Comparison of ENCODE assay signal across 15 cellular contexts in genomic region chrX:119589810-119590209, GRCh38. TPM values are rescaled to one million over a fixed set of nuclear protein-coding genes. Genes with fewer than 3 reads are reported as not detected.
A peak's percentile ranks its signal among the peaks of the same experiment; 100 is the strongest.
DNase-seq lines count a peak whose midpoint lies in the region; ATAC-seq, FAIRE-seq and TF ChIP-seq lines count a peak whose summit lies in the region.
"Had no signal": no experiment of that assay in that cellular context is flagged by ENCODE, and none has a peak within 500 bp of the region (broad histone marks: within the 10 kb centered on the region; RNA-seq: fewer than 3 reads in every experiment).

No MANE protein-coding gene starts in this region.

- BruUV-seq in Caco-2 (replicated peaks; lab: Mats Ljungman, UMichigan) (TSS peak; percentile 35), K562 (replicated peaks; lab: Mats Ljungman, UMichigan) (TSS peak; percentile 27)

- no peak for DNase-seq in activated T-cell treated with anti-CD3 and anti-CD28 coated beads, Interleukin-2, amount 50 U/mL, for 72 hours
- no peak for DNase-seq in activated T-cell treated with anti-CD3 and anti-CD28 coated beads, Interleukin-2, amount 50 U/mL, for 24 hours
- DNase-seq in Caco-2 = no peak
- DNase-seq in K562 (ENCODE audit: extremely low read depth in 1 of 4, low spot score in 3 of 4) = no peak
- no peak for DNase-seq in stimulated activated effector memory CD8-positive, alpha-beta T cell treated with anti-CD3 and anti-CD28 coated beads, Interleukin-12 subunit alpha, Interleukin-12 subunit beta, amount 100 ng/mL, for 72 hours (ENCODE audit: low spot score in 2 of 2)
- DNase-seq in cerebellar nuclear complex (lab: John Stamatoyannopoulos, UW) = no peak
- no peak for DNase-seq in germinal center (ENCODE audit: low spot score)
- DNase-seq: AML-193; CD4-positive, CD25-positive, alpha-beta regulatory T cell; DMS79; GM23248 had no signal

- H3K9me1 ChIP-seq in K562 (ENCODE audit: control insufficient read depth, insufficient read depth, low read length) = no peaks in the 10 kb centered on the region

- no peak for FAIRE-seq in K562 (lab: Jason Lieb, UNC)
- FAIRE-seq: H54, HTR-8/SVneo had no signal

- no peak overlapping the region for H3K27ac ChIP-seq in K562 (ENCODE audit: extremely low read depth, low read depth, low read length)
- H3K27ac ChIP-seq: 22Rv1; BLaER1 treated with 17β-estradiol and CSF1 and Interleukin-3, amounts not matched to agents 10 nM and 100 nM; GM23248 had no signal

- no peak for TF ChIP-seq RAD21 in K562 (CRISPR knock-in tag; conservative IDR thresholded peaks at IDR 0.05 in 1 of 2, IDR thresholded peaks at IDR 0.05 in 1 of 2)

- H3K9ac ChIP-seq in K562 (ENCODE audit: insufficient read depth in 1 of 2, low read depth in 2 of 2, low read length in 2 of 2) = no peak overlapping the region
- H3K9ac ChIP-seq: BLaER1 treated with 17β-estradiol and CSF1 and Interleukin-3, amounts not matched to agents 10 nM and 100 nM; GM23248 had no signal

- CTCF ChIA-PET in Caco-2 (lab: Charles Lee) = no interaction called here
- CTCF ChIA-PET in K562 (lab: Yijun Ruan, JAX; ENCODE audit: low intra/inter-chr PET ratio) = no interaction called here

- 98% methylated on average over 5 of the region's 5 CpGs for WGBS in K562 (ENCODE audit: insufficient coverage, low coverage, missing lambda C conversion rate)

- H3K27me3 ChIP-seq in Caco-2 (replicated peaks; ENCODE audit: control insufficient read depth, insufficient read depth, low read length) (no peaks in the 10 kb centered on the region), K562 (ENCODE audit: control insufficient read depth in 2 of 2, insufficient read depth in 2 of 2, low read length in 2 of 2) (no peaks in the 10 kb centered on the region)
- H3K27me3 ChIP-seq: BLaER1 treated with 17β-estradiol and CSF1 and Interleukin-3, amounts not matched to agents 10 nM and 100 nM had no signal

- H3K4me3 ChIP-seq in Caco-2 (ENCODE audit: low read depth, low read length) = no peak overlapping the region
- H3K4me3 ChIP-seq in K562 = no peak overlapping the region
- H3K4me3 ChIP-seq: BLaER1 treated with 17β-estradiol and CSF1 and Interleukin-3, amounts not matched to agents 10 nM and 100 nM; GM23248 had no signal

- no peak overlapping the region for H3K4me2 ChIP-seq in K562 (ENCODE audit: insufficient read depth, low read length)
- H3K4me2 ChIP-seq: BLaER1 treated with 17β-estradiol and CSF1 and Interleukin-3, amounts not matched to agents 10 nM and 100 nM had no signal

- peaks cover 0 to 18% of the 10 kb centered on the region in 2 donors for H3K36me3 Mint-ChIP-seq in activated T-cell treated with anti-CD3 and anti-CD28 coated beads, Interleukin-2, amount 50 U/mL, for 72 hours (ENCODE audit: insufficient read depth in 2 of 2)
- peaks cover 89% of the 10 kb centered on the region for H3K36me3 Mint-ChIP-seq in activated T-cell treated with anti-CD3 and anti-CD28 coated beads, Interleukin-2, amount 50 U/mL, for 24 hours (ENCODE audit: low read depth)
- H3K36me3 Mint-ChIP-seq in Caco-2 (ENCODE audit: insufficient read depth, unreplicated experiment) = peaks cover 19% of the 10 kb centered on the region
- peaks cover 84% of the 10 kb centered on the region for H3K36me3 Mint-ChIP-seq in stimulated activated effector memory CD8-positive, alpha-beta T cell treated with anti-CD3 and anti-CD28 coated beads, Interleukin-12 subunit alpha, Interleukin-12 subunit beta, amount 100 ng/mL, for 72 hours

- TF ChIP-seq EP300 in K562 (IDR thresholded peaks at IDR 0.05; ENCODE audit: low read length) = no peak

- H3K79me2 ChIP-seq in K562 (ENCODE audit: control insufficient read depth, insufficient read depth, low read length) = no peaks in the 10 kb centered on the region; the same call in 1 of the 3 replicates

- H3K9me3 ChIP-seq in Caco-2 (no peaks in the 10 kb centered on the region), K562 (replicated peaks; ENCODE audit: control insufficient read depth, insufficient read depth, low read depth, low read length) (no peaks in the 10 kb centered on the region)
- H3K9me3 ChIP-seq: BLaER1 treated with 17β-estradiol and CSF1 and Interleukin-3, amounts not matched to agents 10 nM and 100 nM had no signal

- in situ Hi-C loops in K562 (cut with MboI) = no loop called here

- intact Hi-C loops in Caco-2 (cut with micrococcal nuclease; ENCODE audit: unreplicated experiment) (no loop called here), K562 (cut with micrococcal nuclease) (no loop called here)

- H3K36me3 ChIP-seq in Caco-2 (ENCODE audit: control insufficient read depth, insufficient read depth, low read length) = no peaks in the 10 kb centered on the region
- H3K36me3 ChIP-seq in K562 (ENCODE audit: control insufficient read depth, insufficient read depth, low read length) = peaks cover 68% of the 10 kb centered on the region

- no peaks in the 10 kb centered on the region for H3K4me1 Mint-ChIP-seq in activated T-cell treated with anti-CD3 and anti-CD28 coated beads, Interleukin-2, amount 50 U/mL, for 72 hours (ENCODE audit: low read depth)
- peaks cover 5% of the 10 kb centered on the region for H3K4me1 Mint-ChIP-seq in activated T-cell treated with anti-CD3 and anti-CD28 coated beads, Interleukin-2, amount 50 U/mL, for 24 hours (ENCODE audit: low read depth)
- no peaks in the 10 kb centered on the region for H3K4me1 Mint-ChIP-seq in Caco-2 (ENCODE audit: low read depth, unreplicated experiment)
- no peaks in the 10 kb centered on the region for H3K4me1 Mint-ChIP-seq in stimulated activated effector memory CD8-positive, alpha-beta T cell treated with anti-CD3 and anti-CD28 coated beads, Interleukin-12 subunit alpha, Interleukin-12 subunit beta, amount 100 ng/mL, for 72 hours

- H3K4me1 ChIP-seq in Caco-2 = no peaks in the 10 kb centered on the region
- no peaks in the 10 kb centered on the region for H3K4me1 ChIP-seq in K562 (replicated peaks in 1 of 2; ENCODE audit: control insufficient read depth in 2 of 2, insufficient read depth in 2 of 2, low read length in 2 of 2)
- H3K4me1 ChIP-seq: BLaER1 treated with 17β-estradiol and CSF1 and Interleukin-3, amounts not matched to agents 10 nM and 100 nM had no signal

- H3K9me3 Mint-ChIP-seq in activated T-cell treated with anti-CD3 and anti-CD28 coated beads, Interleukin-2, amount 50 U/mL, for 72 hours = no peaks in the 10 kb centered on the region
- H3K9me3 Mint-ChIP-seq in activated T-cell treated with anti-CD3 and anti-CD28 coated beads, Interleukin-2, amount 50 U/mL, for 24 hours = no peaks in the 10 kb centered on the region
- H3K9me3 Mint-ChIP-seq in Caco-2 (ENCODE audit: unreplicated experiment) = no peaks in the 10 kb centered on the region
- no peaks in the 10 kb centered on the region for H3K9me3 Mint-ChIP-seq in stimulated activated effector memory CD8-positive, alpha-beta T cell treated with anti-CD3 and anti-CD28 coated beads, Interleukin-12 subunit alpha, Interleukin-12 subunit beta, amount 100 ng/mL, for 72 hours
- H3K9me3 Mint-ChIP-seq: CD4-positive, CD25-positive, alpha-beta regulatory T cell had no signal

- H4K20me1 ChIP-seq in K562 (replicated peaks; ENCODE audit: control insufficient read depth, insufficient read depth, low read length) = no peaks in the 10 kb centered on the region; the same call in 1 of the 2 replicates

- H3K4me3 Mint-ChIP-seq in activated T-cell treated with anti-CD3 and anti-CD28 coated beads, Interleukin-2, amount 50 U/mL, for 72 hours = no peak overlapping the region
- H3K4me3 Mint-ChIP-seq in activated T-cell treated with anti-CD3 and anti-CD28 coated beads, Interleukin-2, amount 50 U/mL, for 24 hours = no peak overlapping the region
- no peak overlapping the region for H3K4me3 Mint-ChIP-seq in Caco-2 (ENCODE audit: unreplicated experiment)
- H3K4me3 Mint-ChIP-seq in stimulated activated effector memory CD8-positive, alpha-beta T cell treated with anti-CD3 and anti-CD28 coated beads, Interleukin-12 subunit alpha, Interleukin-12 subunit beta, amount 100 ng/mL, for 72 hours = no peak overlapping the region
- H3K4me3 Mint-ChIP-seq: CD4-positive, CD25-positive, alpha-beta regulatory T cell had no signal

- no peak overlapping the region for H2AFZ ChIP-seq in K562 (ENCODE audit: low read depth, low read length)
- H2AFZ ChIP-seq: GM23248 had no signal

- no peak for TF ChIP-seq POLR2A in K562 (conservative IDR thresholded peaks at IDR 0.05)

- ATAC-seq in activated T-cell treated with anti-CD3 and anti-CD28 coated beads, Interleukin-2, amount 50 U/mL, for 72 hours (replicated peaks in 1 of 2) = no peak
- no peak for ATAC-seq in K562
- ATAC-seq in stimulated activated effector memory CD8-positive, alpha-beta T cell treated with anti-CD3 and anti-CD28 coated beads, Interleukin-12 subunit alpha, Interleukin-12 subunit beta, amount 100 ng/mL, for 72 hours = no peak

- H3K27ac Mint-ChIP-seq in activated T-cell treated with anti-CD3 and anti-CD28 coated beads, Interleukin-2, amount 50 U/mL, for 72 hours = peak overlapping the region; percentile 4
- H3K27ac Mint-ChIP-seq in activated T-cell treated with anti-CD3 and anti-CD28 coated beads, Interleukin-2, amount 50 U/mL, for 24 hours = no peak overlapping the region
- H3K27ac Mint-ChIP-seq in Caco-2 (ENCODE audit: unreplicated experiment) = no peak overlapping the region
- peak overlapping the region; percentile 16 for H3K27ac Mint-ChIP-seq in stimulated activated effector memory CD8-positive, alpha-beta T cell treated with anti-CD3 and anti-CD28 coated beads, Interleukin-12 subunit alpha, Interleukin-12 subunit beta, amount 100 ng/mL, for 72 hours
- H3K27ac Mint-ChIP-seq: CD4-positive, CD25-positive, alpha-beta regulatory T cell had no signal

- POLR2A ChIA-PET in Caco-2 (lab: Charles Lee) (interaction anchor here (0.7 kb wide), 1 partner anchor 120 kb away, joined by 3 read pairs; no protein-coding TSS in a partner anchor), K562 (lab: Yijun Ruan, JAX) (interaction anchor here (0.8 to 3.4 kb wide), 6 partner anchors 9 to 195 kb away, joined by 3 to 12 read pairs (median 3); no protein-coding TSS in a partner anchor)

- TF ChIP-seq CTCF in Caco-2 (IDR thresholded peaks at IDR 0.05; ENCODE audit: insufficient read depth in 1 of 2, low read depth in 1 of 2, low read length in 1 of 2, severe bottlenecking in 1 of 2, unreplicated experiment in 1 of 2) (no peak), K562 (IDR thresholded peaks at IDR 0.05 in 2 of 3, conservative IDR thresholded peaks at IDR 0.05 in 1 of 3; ENCODE audit: insufficient read depth in 2 of 3, low read depth in 1 of 3, low read length in 3 of 3) (no peak)

- no peaks in the 10 kb centered on the region for H3K27me3 Mint-ChIP-seq in activated T-cell treated with anti-CD3 and anti-CD28 coated beads, Interleukin-2, amount 50 U/mL, for 72 hours (ENCODE audit: low read depth)
- no peaks in the 10 kb centered on the region for H3K27me3 Mint-ChIP-seq in activated T-cell treated with anti-CD3 and anti-CD28 coated beads, Interleukin-2, amount 50 U/mL, for 24 hours
- no peaks in the 10 kb centered on the region for H3K27me3 Mint-ChIP-seq in Caco-2 (ENCODE audit: insufficient read depth, unreplicated experiment)
- H3K27me3 Mint-ChIP-seq: CD4-positive, CD25-positive, alpha-beta regulatory T cell had no signal

RNA-seq across cellular contexts. Expression of gene UBE2A, which starts 15.4 kb away (rescaled TPM):
- 10 to 100 TPM; 75.6 to 84.8 TPM for total RNA-seq in activated T-cell treated with anti-CD3 and anti-CD28 coated beads, Interleukin-2, amount 50 U/mL, for 72 hours
- total RNA-seq in Caco-2 (2022) (49.6 and 52.9 TPM in 2 replicates), K562 (2014; rRNA removed) (21.6 and 24.5 TPM in 2 replicates), K562 (2014; rRNA removed; fragmentation: Illumina TruSeq; extraction: Trizol) (41.3 and 44.5 TPM in 2 replicates), K562 (2015; rRNA removed; fragmentation: Illumina TruSeq; extraction: Trizol) (46.9 and 47.8 TPM in 2 replicates), K562 (2021) (48.7 and 52.6 TPM in 2 replicates)
- total RNA-seq in K562 (2011; cell fraction: chromatin; rRNA removed; ENCODE audit: low replicate concordance) = 39.3 and 70.1 TPM in 2 replicates
- total RNA-seq in K562 (2011; cell fraction: nucleolus; rRNA removed) = 23.3 and 40.1 TPM in 2 replicates
- total RNA-seq in K562 (2011; cell fraction: nucleoplasm; rRNA removed) = 53.6 and 74.2 TPM in 2 replicates
- polyA plus RNA-seq in K562 (2011; rRNA removed) (51.4 and 75.4 TPM in 2 replicates), K562 (2014; fragmentation: Illumina TruSeq; extraction: Trizol) (80.0 and 87.6 TPM in 2 replicates), K562 (2014; fragmentation: Nextera tagmentation; extraction: Ambion mirVana) (10 to 100 TPM; 23.8 to 34.0 TPM), K562 (2014; rRNA removed) (54.9 and 82.9 TPM in 2 replicates)
- 42.5 and 43.2 TPM in 2 replicates for polyA plus RNA-seq in K562 (2011; cell fraction: cytosol; rRNA removed)
- polyA plus RNA-seq in K562 (2011; cell fraction: nucleus; rRNA removed) = 46.8 and 61.7 TPM in 2 replicates
- polyA plus RNA-seq in K562 (2012) = 47.9 and 70.3 TPM in 2 replicates
- 25.4 and 28.5 TPM in 2 replicates for polyA minus RNA-seq in K562 (2011; rRNA and poly(A)+ RNA removed)
- 26.7 and 34.5 TPM in 2 replicates for polyA minus RNA-seq in K562 (2011; cell fraction: cytosol; rRNA and poly(A)+ RNA removed)
- polyA minus RNA-seq in K562 (2011; cell fraction: nucleus; rRNA and poly(A)+ RNA removed) = 18.2 and 28.0 TPM in 2 replicates

RNA-seq across cellular contexts. Expression of gene NKRF, which starts 16.4 kb away (rescaled TPM):
- total RNA-seq in activated T-cell treated with anti-CD3 and anti-CD28 coated beads, Interleukin-2, amount 50 U/mL, for 72 hours = 10 to 100 TPM; 15.9 to 18.8 TPM
- total RNA-seq in Caco-2 (2022) (14.4 and 16.6 TPM in 2 replicates), K562 (2014; rRNA removed) (11.7 and 12.8 TPM in 2 replicates), K562 (2014; rRNA removed; fragmentation: Illumina TruSeq; extraction: Trizol) (27.2 and 30.1 TPM in 2 replicates), K562 (2015; rRNA removed; fragmentation: Illumina TruSeq; extraction: Trizol) (20.1 and 20.7 TPM in 2 replicates), K562 (2021) (30.0 and 31.9 TPM in 2 replicates)
- total RNA-seq in K562 (2011; cell fraction: chromatin; rRNA removed; ENCODE audit: low replicate concordance) = 16.6 and 45.9 TPM in 2 replicates
- total RNA-seq in K562 (2011; cell fraction: nucleolus; rRNA removed) = 12.7 and 13.9 TPM in 2 replicates
- 21.9 and 27.9 TPM in 2 replicates for total RNA-seq in K562 (2011; cell fraction: nucleoplasm; rRNA removed)
- polyA plus RNA-seq in K562 (2011; rRNA removed) (16.0 and 19.0 TPM in 2 replicates), K562 (2014; fragmentation: Illumina TruSeq; extraction: Trizol) (28.7 and 31.9 TPM in 2 replicates), K562 (2014; fragmentation: Nextera tagmentation; extraction: Ambion mirVana) (10 to 100 TPM in 1 of 2 experiments, 1 to 10 TPM in 1; 8.9 to 10.8 TPM), K562 (2014; rRNA removed) (13.3 and 16.8 TPM in 2 replicates)
- polyA plus RNA-seq in K562 (2011; cell fraction: cytosol; rRNA removed) = 8.5 and 8.7 TPM in 2 replicates
- polyA plus RNA-seq in K562 (2011; cell fraction: nucleus; rRNA removed) = 9.6 and 12.1 TPM in 2 replicates
- polyA plus RNA-seq in K562 (2012) = 14.2 and 21.3 TPM in 2 replicates
- 28.3 and 31.4 TPM in 2 replicates for polyA minus RNA-seq in K562 (2011; rRNA and poly(A)+ RNA removed)
- 14.7 and 20.0 TPM in 2 replicates for polyA minus RNA-seq in K562 (2011; cell fraction: cytosol; rRNA and poly(A)+ RNA removed)
- 7.0 and 10.9 TPM in 2 replicates for polyA minus RNA-seq in K562 (2011; cell fraction: nucleus; rRNA and poly(A)+ RNA removed)

RNA-seq across cellular contexts. Expression of gene STEEP1, which starts 24.6 kb away (rescaled TPM):
- 10 to 100 TPM; 22.1 to 23.5 TPM for total RNA-seq in activated T-cell treated with anti-CD3 and anti-CD28 coated beads, Interleukin-2, amount 50 U/mL, for 72 hours
- 22.7 and 29.2 TPM in 2 replicates for total RNA-seq in Caco-2 (2022)
- total RNA-seq in K562 (2011; cell fraction: chromatin; rRNA removed; ENCODE audit: low replicate concordance) = 19.0 and 20.6 TPM in 2 replicates
- total RNA-seq in K562 (2011; cell fraction: nucleolus; rRNA removed) = 15.7 and 16.5 TPM in 2 replicates
- 16.4 and 17.2 TPM in 2 replicates for total RNA-seq in K562 (2011; cell fraction: nucleoplasm; rRNA removed)
- total RNA-seq in K562 (2014; rRNA removed) = 70.0 and 71.9 TPM in 2 replicates
- 71.8 and 74.7 TPM in 2 replicates for total RNA-seq in K562 (2014; rRNA removed; fragmentation: Illumina TruSeq; extraction: Trizol)
- total RNA-seq in K562 (2015; rRNA removed; fragmentation: Illumina TruSeq; extraction: Trizol) = 73.7 and 74.6 TPM in 2 replicates
- total RNA-seq in K562 (2021) = 40.3 and 40.7 TPM in 2 replicates
- 20.8 and 28.0 TPM in 2 replicates for polyA plus RNA-seq in K562 (2011; rRNA removed)
- 14.3 and 21.8 TPM in 2 replicates for polyA plus RNA-seq in K562 (2011; cell fraction: cytosol; rRNA removed)
- polyA plus RNA-seq in K562 (2011; cell fraction: nucleus; rRNA removed) = 11.0 and 12.4 TPM in 2 replicates
- 28.8 and 42.9 TPM in 2 replicates for polyA plus RNA-seq in K562 (2012)
- polyA plus RNA-seq in K562 (2014; fragmentation: Illumina TruSeq; extraction: Trizol) = 48.5 and 54.5 TPM in 2 replicates
- 10 to 100 TPM; 15.0 to 22.5 TPM for polyA plus RNA-seq in K562 (2014; fragmentation: Nextera tagmentation; extraction: Ambion mirVana)
- 37.7 and 45.5 TPM in 2 replicates for polyA plus RNA-seq in K562 (2014; rRNA removed)
- polyA minus RNA-seq in K562 (2011; rRNA and poly(A)+ RNA removed) = 68.3 and 71.4 TPM in 2 replicates
- polyA minus RNA-seq in K562 (2011; cell fraction: cytosol; rRNA and poly(A)+ RNA removed) = 22.2 and 25.8 TPM in 2 replicates
- 7.7 and 12.0 TPM in 2 replicates for polyA minus RNA-seq in K562 (2011; cell fraction: nucleus; rRNA and poly(A)+ RNA removed)

Comparison
In these comparisons a context has a peak if more than half of its experiments do, and no peak if none do; other contexts are left out.
1. H3K27ac Mint-ChIP-seq: peak in activated T-cell treated with anti-CD3 and anti-CD28 coated beads, Interleukin-2, amount 50 U/mL, for 72 hours (single experiment) and stimulated activated effector memory CD8-positive, alpha-beta T cell treated with anti-CD3 and anti-CD28 coated beads, Interleukin-12 subunit alpha, Interleukin-12 subunit beta, amount 100 ng/mL, for 72 hours (single experiment); none in activated T-cell treated with anti-CD3 and anti-CD28 coated beads, Interleukin-2, amount 50 U/mL, for 24 hours (single experiment) and Caco-2 (single experiment).